Comparison of ENCODE assay signal across 8 cellular contexts in the genomic region with DNA sequence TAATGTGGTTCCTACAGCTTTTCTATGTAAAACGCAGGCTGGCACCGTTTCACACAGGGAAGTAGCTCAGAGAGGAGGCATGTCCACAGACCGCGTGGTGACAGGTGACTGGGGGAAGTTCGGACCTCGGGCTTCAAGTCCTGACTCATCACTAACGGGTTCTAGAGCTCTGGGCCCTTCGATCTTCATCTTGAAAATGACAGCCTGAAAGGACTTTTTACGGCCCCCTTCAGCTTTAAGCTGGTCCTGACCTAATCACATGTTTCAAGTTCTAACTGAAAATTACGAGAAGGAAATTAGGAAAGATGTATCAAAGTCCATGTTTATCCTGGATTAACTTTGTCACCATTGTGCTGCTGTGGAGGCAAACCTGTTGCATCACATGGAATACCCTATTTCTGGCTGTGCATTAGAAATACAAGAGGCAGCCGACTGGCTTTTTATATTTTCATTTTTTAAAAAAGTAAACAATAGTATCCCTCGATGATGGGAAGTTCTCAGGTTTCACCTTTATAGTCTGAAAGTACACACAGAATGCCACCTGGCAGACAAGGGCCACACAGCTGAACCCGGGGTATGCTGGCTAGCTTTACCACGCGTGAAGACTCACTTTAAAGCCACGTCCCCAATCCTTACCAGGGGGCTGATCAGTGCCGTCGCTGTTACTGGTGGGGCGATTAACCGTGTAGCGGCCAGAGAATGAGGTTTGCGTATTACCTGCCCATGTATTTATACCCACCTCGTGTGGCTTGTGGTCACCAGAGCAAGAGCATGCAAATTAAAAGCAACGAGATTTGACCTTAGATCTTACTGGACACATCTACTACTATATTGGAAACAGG. TPM values are rescaled to one million over a fixed set of nuclear protein-coding genes. Genes with fewer than 3 reads are reported as not detected.
A peak's percentile ranks its signal among the peaks of the same experiment; 100 is the strongest.
DNase-seq lines count a peak whose midpoint lies in the region; ATAC-seq and TF ChIP-seq lines count a peak whose summit lies in the region.

No MANE protein-coding gene starts in this region.

- no peak for TF ChIP-seq CTCF in gastrocnemius medialis (IDR thresholded peaks at IDR 0.05 in 4 of 5, conservative IDR thresholded peaks at IDR 0.05 in 1 of 5)

- H3K4me1 Mint-ChIP-seq in activated naive CD8-positive, alpha-beta T cell treated with anti-CD3 and anti-CD28 coated beads for 36 hours, result peaks cover 53% of the 10 kb centered on the region

- ATAC-seq in GM18511 (IDR thresholded peaks at IDR 0.05; ENCODE audit: unreplicated experiment) (peak; percentile 26), HG02884 (IDR thresholded peaks at IDR 0.05; ENCODE audit: unreplicated experiment) (peak; percentile 23), gastrocnemius medialis (no peak)

- H3K27ac Mint-ChIP-seq in activated naive CD8-positive, alpha-beta T cell treated with anti-CD3 and anti-CD28 coated beads for 36 hours, result peak overlapping the region; percentile 87

- no peaks in the 10 kb centered on the region for H3K27me3 Mint-ChIP-seq in activated naive CD8-positive, alpha-beta T cell treated with anti-CD3 and anti-CD28 coated beads for 36 hours

- peak overlapping the region; percentile 72 to 75 (median 72) for H3K4me3 ChIP-seq in gastrocnemius medialis

- H3K27me3 ChIP-seq in gastrocnemius medialis, result peaks cover 2 to 25% (median 14%) of the 10 kb centered on the region in 3 donors

- H3K36me3 Mint-ChIP-seq in activated naive CD8-positive, alpha-beta T cell treated with anti-CD3 and anti-CD28 coated beads for 36 hours, result peaks cover 31% of the 10 kb centered on the region

- peaks cover 3 to 6% of the 10 kb centered on the region in 2 donors for H3K4me1 ChIP-seq in gastrocnemius medialis

- DNase-seq in AG08396 (ENCODE audit: low spot score) (peak; percentile 30), NCI-H748 (lab: John Stamatoyannopoulos, UW; ENCODE audit: unreplicated experiment) (peak; percentile 64), hepatic stellate cell (ENCODE audit: low spot score) (peak; percentile 27), gastrocnemius medialis (peak; percentile 17 to 24), SK-N-DZ (ENCODE audit: low spot score) (no peak)
- DNase-seq in activated naive CD8-positive, alpha-beta T cell treated with anti-CD3 and anti-CD28 coated beads for 36 hours, result peak; percentile 31

- intact Hi-C loops in gastrocnemius medialis (cut with DNase I; ENCODE audit: low total_unique reads), result loop anchor here (10.0 kb wide), 1 partner anchor 203 kb away; no protein-coding TSS in a partner anchor

- peak overlapping the region; percentile 92 for H3K4me3 Mint-ChIP-seq in activated naive CD8-positive, alpha-beta T cell treated with anti-CD3 and anti-CD28 coated beads for 36 hours

- no peaks in the 10 kb centered on the region for H3K36me3 ChIP-seq in gastrocnemius medialis

- in situ Hi-C loops in gastrocnemius medialis (cut with MboI; ENCODE audit: low sequenced_read_pairs in 4 of 4), result no loop called here

- H3K9me3 ChIP-seq in gastrocnemius medialis, result no peaks in the 10 kb centered on the region

- H3K27ac ChIP-seq in gastrocnemius medialis, result peak overlapping the region in 3 of 4 donors; percentile 84 to 89 (median 87)

- TF ChIP-seq POLR2A in gastrocnemius medialis (IDR thresholded peaks at IDR 0.05), result no peak

- H3K9me3 Mint-ChIP-seq in activated naive CD8-positive, alpha-beta T cell treated with anti-CD3 and anti-CD28 coated beads for 36 hours, result no peaks in the 10 kb centered on the region

RNA-seq across cellular contexts. Expression of a gene that starts 1.9 kb away (rescaled TPM):
- 10 to 100 TPM; 21.4 to 22.6 TPM for total RNA-seq in activated naive CD8-positive, alpha-beta T cell treated with anti-CD3 and anti-CD28 coated beads for 36 hours
- total RNA-seq in gastrocnemius medialis, result 10 to 100 TPM; 19.0 to 34.8 (median 21.1) TPM
- polyA plus RNA-seq in SK-N-DZ (2014; cell fraction: cytosol; rRNA removed), result 23.8 and 24.9 TPM in 2 replicates
- 12.8 and 12.9 TPM in 2 replicates for polyA plus RNA-seq in SK-N-DZ (2014; cell fraction: nucleus; rRNA removed)

Comparison
In these comparisons a context has a peak if more than half of its experiments do, and no peak if none do; other contexts are left out.
1. ATAC-seq: peak in GM18511 (single experiment) and HG02884 (single experiment); none in gastrocnemius medialis (0 of 2).